In genomic region chr11:113384551-113384950, GRCh38 we compare ENCODE assay signal across 12 cellular contexts. TPM values are rescaled to one million over a fixed set of nuclear protein-coding genes. Genes with fewer than 3 reads are reported as not detected.
DNase-seq lines count a peak whose midpoint lies in the region; ATAC-seq and TF ChIP-seq lines count a peak whose summit lies in the region.
"Had no signal": no experiment of that assay in that cellular context is flagged by ENCODE, and none has a peak within 500 bp of the region (broad histone marks: within the 10 kb centered on the region; RNA-seq: fewer than 3 reads in every experiment).

No MANE protein-coding gene starts in this region.

- H3K4me3 ChIP-seq in SK-N-SH (ENCODE audit: low read depth in 2 of 2, low read length in 1 of 2) = no peak overlapping the region
- H3K4me3 ChIP-seq: upper lobe of left lung had no signal

- H3K9me3 Mint-ChIP-seq in HFFc6 = no peaks in the 10 kb centered on the region
- H3K9me3 Mint-ChIP-seq in stimulated activated naive CD8-positive, alpha-beta T cell treated with anti-CD3 and anti-CD28 coated beads, Interleukin-15, amount 100 ng/mL, for 72 hours = no peaks in the 10 kb centered on the region
- H3K9me3 Mint-ChIP-seq: effector memory CD8-positive, alpha-beta T cell had no signal

- in situ Hi-C loops in ACHN (cut with HindIII; ENCODE audit: low pct_ligation_motif_present, low pct_unique_long_range_greater_than_20kb, low sequenced_read_pairs) = no loop called here

- ATAC-seq in HG02973 (IDR thresholded peaks at IDR 0.05; ENCODE audit: unreplicated experiment) = no peak
- no peak for ATAC-seq in omental fat pad (ENCODE audit: low FRiP score)
- ATAC-seq in left lobe of liver = no peak
- no peak for ATAC-seq in stimulated activated naive CD8-positive, alpha-beta T cell treated with anti-CD3 and anti-CD28 coated beads, Interleukin-15, amount 100 ng/mL, for 72 hours
- ATAC-seq: effector memory CD8-positive, alpha-beta T cell had no signal

- H3K9me2 ChIP-seq in SK-N-SH = no peaks in the 10 kb centered on the region

- no peaks in the 10 kb centered on the region for H3K27me3 ChIP-seq in SK-N-SH (ENCODE audit: insufficient read depth)

- POLR2A ChIA-PET in SK-N-SH (lab: Yijun Ruan, JAX) = no interaction called here

- H3K79me2 ChIP-seq in SK-N-SH (ENCODE audit: insufficient read depth) = no peaks in the 10 kb centered on the region

- H3K27me3 Mint-ChIP-seq in HFFc6 (ENCODE audit: insufficient read depth) = peaks cover 2% of the 10 kb centered on the region
- H3K27me3 Mint-ChIP-seq in stimulated activated naive CD8-positive, alpha-beta T cell treated with anti-CD3 and anti-CD28 coated beads, Interleukin-15, amount 100 ng/mL, for 72 hours = no peaks in the 10 kb centered on the region

- H3K27ac Mint-ChIP-seq in HFFc6 = no peak overlapping the region
- no peak overlapping the region for H3K27ac Mint-ChIP-seq in stimulated activated naive CD8-positive, alpha-beta T cell treated with anti-CD3 and anti-CD28 coated beads, Interleukin-15, amount 100 ng/mL, for 72 hours
- H3K27ac Mint-ChIP-seq: effector memory CD8-positive, alpha-beta T cell had no signal

- no peak overlapping the region for H3K4me2 ChIP-seq in SK-N-SH

- no peak for TF ChIP-seq CTCF in HFFc6 (IDR thresholded peaks at IDR 0.05)
- TF ChIP-seq CTCF in SK-N-SH (IDR thresholded peaks at IDR 0.05) = no peak
- no peak for TF ChIP-seq CTCF in omental fat pad (IDR thresholded peaks at IDR 0.05)

- H4K20me1 ChIP-seq in SK-N-SH (ENCODE audit: insufficient read depth) = no peaks in the 10 kb centered on the region

- H3K36me3 Mint-ChIP-seq in HFFc6 (ENCODE audit: low read depth) = no peaks in the 10 kb centered on the region

- TF ChIP-seq RAD21 in SK-N-SH (IDR thresholded peaks at IDR 0.05; ENCODE audit: low read length) = no peak

- H3F3A ChIP-seq in SK-N-SH (replicated peaks; ENCODE audit: insufficient read depth) = peaks cover 3% of the 10 kb centered on the region

- no peak overlapping the region for H3K9ac ChIP-seq in SK-N-SH

- peaks cover 9% of the 10 kb centered on the region for H3K4me1 Mint-ChIP-seq in HFFc6 (ENCODE audit: low read depth)
- H3K4me1 Mint-ChIP-seq in stimulated activated naive CD8-positive, alpha-beta T cell treated with anti-CD3 and anti-CD28 coated beads, Interleukin-15, amount 100 ng/mL, for 72 hours = no peaks in the 10 kb centered on the region

- H3K36me3 ChIP-seq in SK-N-SH (replicated peaks in 1 of 2; ENCODE audit: control insufficient read depth in 1 of 2, insufficient read depth in 2 of 2, low read length in 1 of 2) = no peaks in the 10 kb centered on the region
- H3K36me3 ChIP-seq: upper lobe of left lung had no signal

- peak; percentile 9 for DNase-seq in ACHN
- peak; percentile 81 for DNase-seq in HFFc6
- no peak for DNase-seq in SK-N-SH
- peak; percentile 39 for DNase-seq in fibroblast of the conjunctiva (ENCODE audit: low read depth)
- DNase-seq in omental fat pad (ENCODE audit: low spot score) = no peak
- DNase-seq in left lobe of liver (ENCODE audit: low spot score) = no peak
- DNase-seq in stimulated activated naive CD8-positive, alpha-beta T cell treated with anti-CD3 and anti-CD28 coated beads, Interleukin-15, amount 100 ng/mL, for 72 hours = no peak
- DNase-seq: effector memory CD8-positive, alpha-beta T cell; Right ventricle myocardium superior had no signal

- no peak overlapping the region for H3K4me3 Mint-ChIP-seq in HFFc6
- H3K4me3 Mint-ChIP-seq in stimulated activated naive CD8-positive, alpha-beta T cell treated with anti-CD3 and anti-CD28 coated beads, Interleukin-15, amount 100 ng/mL, for 72 hours = no peak overlapping the region
- H3K4me3 Mint-ChIP-seq: effector memory CD8-positive, alpha-beta T cell had no signal

- CTCF ChIA-PET in SK-N-SH (lab: Yijun Ruan, JAX) = interaction anchor here (0.9 to 1.5 kb wide), 4 partner anchors 13 to 346 kb away, joined by 3 to 4 read pairs (median 3); no protein-coding TSS in a partner anchor

- H2AFZ ChIP-seq in SK-N-SH (ENCODE audit: low read depth) = no peak overlapping the region

- 21% methylated on average over 3 of the region's 3 CpGs for WGBS in SK-N-SH (ENCODE audit: low lambda C conversion rate)

- no peaks in the 10 kb centered on the region for H3K4me1 ChIP-seq in SK-N-SH (ENCODE audit: control insufficient read depth in 1 of 2, insufficient read depth in 2 of 2, low read depth in 1 of 2, low read length in 1 of 2)

- no peak overlapping the region for H3K27ac ChIP-seq in SK-N-SH (ENCODE audit: low read depth in 2 of 2, low read length in 1 of 2)
- H3K27ac ChIP-seq: C4-2B, upper lobe of left lung had no signal

- H3K9me3 ChIP-seq in SK-N-SH = no peaks in the 10 kb centered on the region
- H3K9me3 ChIP-seq: upper lobe of left lung had no signal

- peak in 1 of 2 experiments; percentile 45; a peak in 1 of 4 replicates for TF ChIP-seq EP300 in SK-N-SH (IDR thresholded peaks at IDR 0.05; ENCODE audit: borderline replicate concordance in 1 of 2, low read depth in 1 of 2, low read length in 1 of 2)

TF ChIP-seq in SK-N-SH, 30 proteins besides CTCF, POLR2A, EP300 and RAD21:
- TF ChIP-seq FOSL2 (IDR thresholded peaks at IDR 0.05; ENCODE audit: borderline replicate concordance, low read depth) (peak; percentile 34; the same call in 1 of the 2 replicates), TCF12 (IDR thresholded peaks at IDR 0.05) (peak; percentile 82), PBX3 (IDR thresholded peaks at IDR 0.05) (peak; percentile 30), RCOR1 (IDR thresholded peaks at IDR 0.05; ENCODE audit: low read length) (no peak), JUND (IDR thresholded peaks at IDR 0.05) (peak; percentile 33; the same call in 1 of the 2 replicates), NRF1 (IDR thresholded peaks at IDR 0.05; ENCODE audit: low read depth, low read length) (no peak)
TF ChIP-seq in SK-N-SH: peak in this region for 4.

RNA-seq across cellular contexts. Expression of gene ANKK1, which starts 3.0 kb away (rescaled TPM):
- not detected for total RNA-seq in HFFc6 (2021; fragmentation: NEBNext Ultra II Directional; extraction: Animal tissue kit (Norgen Biotek cat#: 25700))
- polyA plus RNA-seq in SK-N-SH (2012; rRNA removed) = 0.05 TPM in 1 of 2 replicates, not detected in the other
- 0.01 TPM in 1 of 2 replicates, not detected in the other for polyA plus RNA-seq in SK-N-SH (2012; cell fraction: cytosol; rRNA removed)
- polyA plus RNA-seq in SK-N-SH (2012; cell fraction: nucleus; rRNA removed) = 0.28 and 0.43 TPM in 2 replicates
- total RNA-seq in omental fat pad (1 to 10 TPM in 1 of 4 donors, under 1 TPM in 1, not detected in 2; 0.24 to 1.7 TPM), left lobe of liver (0.08 TPM)
- total RNA-seq: Right ventricle myocardium superior had no signal

Comparison
In these comparisons a context has a peak if more than half of its experiments do, and no peak if none do; other contexts are left out.
1. DNase-seq: peak in ACHN (single experiment), HFFc6 (single experiment) and fibroblast of the conjunctiva (single experiment); none in SK-N-SH (single experiment), omental fat pad (single experiment), left lobe of liver (single experiment) and stimulated activated naive CD8-positive, alpha-beta T cell treated with anti-CD3 and anti-CD28 coated beads, Interleukin-15, amount 100 ng/mL, for 72 hours (0 of 2).